ENCODE assay signal across 17 cellular contexts in the genomic region with DNA sequence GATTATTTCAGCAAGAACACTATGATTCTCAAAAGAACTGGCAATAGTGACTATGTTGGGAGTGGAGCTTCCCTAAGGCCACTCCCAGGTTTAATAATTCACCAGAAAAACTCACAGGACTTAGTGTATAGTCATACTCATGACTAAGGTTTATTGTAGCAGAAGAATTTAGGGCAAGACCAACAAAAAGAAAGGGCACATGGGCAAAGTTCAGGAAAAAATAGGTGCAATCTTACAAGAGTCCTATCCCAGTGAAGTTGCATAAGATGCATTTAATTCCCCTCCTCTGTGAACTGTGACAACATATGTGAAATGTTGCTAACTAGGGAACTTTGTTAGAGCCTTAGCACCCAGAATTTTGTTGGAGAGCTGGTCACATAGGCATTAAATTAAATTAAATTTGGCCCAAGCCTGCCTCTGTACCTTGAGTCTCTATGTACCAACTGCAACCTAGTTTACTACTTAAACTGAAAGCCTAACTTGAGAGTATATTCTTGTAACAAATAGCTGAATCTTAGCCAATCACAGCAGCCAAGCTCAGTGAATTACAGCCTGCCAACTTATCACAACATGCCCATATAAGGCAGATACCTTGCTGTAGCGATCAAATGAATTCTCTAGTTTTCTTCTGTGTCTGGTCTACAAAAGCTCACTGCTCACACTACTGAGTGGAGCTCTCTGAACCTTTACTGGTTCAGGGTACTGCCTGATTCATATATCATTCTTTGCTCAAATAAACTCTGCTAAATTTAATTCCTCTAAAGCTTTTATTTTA.
DNase-seq lines count a peak whose midpoint lies in the region; ATAC-seq and TF ChIP-seq lines count a peak whose summit lies in the region.
"Had no signal": no experiment of that assay in that cellular context is flagged by ENCODE, and none has a peak within 500 bp of the region (broad histone marks: within the 10 kb centered on the region; RNA-seq: fewer than 3 reads in every experiment).

No MANE protein-coding gene starts in this region.

- H3K4me3 ChIP-seq in left lung: no peak overlapping the region
- H3K4me3 ChIP-seq: SJCRH30, thoracic aorta had no signal

- no peaks in the 10 kb centered on the region for H3K36me3 ChIP-seq in left lung
- H3K36me3 ChIP-seq: SJCRH30, thoracic aorta had no signal

- intact Hi-C loops in left lung (cut with DNase I): no loop called here

- in situ Hi-C loops in ACHN (cut with HindIII; ENCODE audit: low pct_ligation_motif_present, low pct_unique_long_range_greater_than_20kb, low sequenced_read_pairs): no loop called here

- no peak for TF ChIP-seq CTCF in left lung (IDR thresholded peaks at IDR 0.05)

- H3K27me3 ChIP-seq in left lung: no peaks in the 10 kb centered on the region
- H3K27me3 ChIP-seq: SJCRH30 had no signal

- ATAC-seq in left lung: peak; percentile 29
- ATAC-seq in HG02642 (IDR thresholded peaks at IDR 0.05; ENCODE audit: poor library complexity, unreplicated experiment): no peak
- no peak for ATAC-seq in GM21447 (IDR thresholded peaks at IDR 0.05; ENCODE audit: unreplicated experiment)
- ATAC-seq: activated CD8-positive, alpha-beta T cell treated with anti-CD3 and anti-CD28 coated beads, Interleukin-2, amount 10 ng/mL, durations not matched to agents 7 days and 5 days had no signal

- H3K27ac ChIP-seq in epithelial cell of prostate (peak overlapping the region; percentile 94), left lung (no peak overlapping the region)
- H3K27ac ChIP-seq: KMS-11, SJCRH30 had no signal

- peaks cover 0 to 13% of the 10 kb centered on the region in 2 donors for H3K9me3 ChIP-seq in left lung
- H3K9me3 ChIP-seq: SJCRH30, thoracic aorta had no signal

- DNase-seq in ACHN (peak; percentile 70), LoVo (ENCODE audit: low spot score) (peak; percentile 92), epithelial cell of prostate (ENCODE audit: low read depth, low spot score) (peak; percentile 68), left lung (no peak), Ammon's horn (ENCODE audit: low spot score) (no peak), SW 1271 (lab: John Stamatoyannopoulos, UW) (no peak)
- DNase-seq: activated CD8-positive, alpha-beta T cell treated with anti-CD3 and anti-CD28 coated beads, Interleukin-2, amount 10 ng/mL, durations not matched to agents 7 days and 5 days; activated effector memory CD4-positive, alpha-beta T cell treated with Interleukin-2 at 50 U/mL for 16 hours; endodermal cell; NCI-H187 treated with DMSO at 0.1 percent for 48 hours; NCI-H69; SJCRH30; stimulated activated CD4-positive, alpha-beta T cell treated with anti-CD3 and anti-CD28 coated beads, Interleukin-15, amount 100 ng/mL, for 24 hours had no signal

- no peaks in the 10 kb centered on the region for H3K4me1 ChIP-seq in left lung
- H3K4me1 ChIP-seq: SJCRH30 had no signal

Comparison
In these comparisons a context has a peak if more than half of its experiments do, and no peak if none do; other contexts are left out.
1. DNase-seq: peak in ACHN (single experiment), LoVo (single experiment) and epithelial cell of prostate (single experiment); none in left lung (0 of 2), Ammon's horn (single experiment) and SW 1271 (0 of 2).